ENCODE assay signal across 1 cellular context in genomic region chr10:517872-518475, GRCh38.
TF ChIP-seq lines count a peak whose summit lies in the region.

No MANE protein-coding gene starts in this region.

TF ChIP-seq in SK-N-SH, 30 proteins besides CTCF, POLR2A, EP300 and RAD21 (continued from another document):
- TF ChIP-seq PBX3 (IDR thresholded peaks at IDR 0.05) (no peak), TEAD4 (IDR thresholded peaks at IDR 0.05; ENCODE audit: borderline replicate concordance, insufficient read depth) (no peak), ZBTB33 (IDR thresholded peaks at IDR 0.05; ENCODE audit: borderline replicate concordance, low read depth) (no peak), USF2 (IDR thresholded peaks at IDR 0.05; ENCODE audit: borderline replicate concordance, low read depth, low read length) (no peak), FOXM1 (IDR thresholded peaks at IDR 0.05; ENCODE audit: low read depth) (no peak), MXI1 (IDR thresholded peaks at IDR 0.05; ENCODE audit: low read depth, low read length) (no peak), YY1 (IDR thresholded peaks at IDR 0.05; ENCODE audit: low read depth) (no peak), RFX5 (IDR thresholded peaks at IDR 0.05; ENCODE audit: low read length) (no peak), ELF1 (IDR thresholded peaks at IDR 0.05) (no peak), IRF3 (IDR thresholded peaks at IDR 0.05; ENCODE audit: low read depth, low read length) (no peak), SIN3A (IDR thresholded peaks at IDR 0.05; ENCODE audit: borderline replicate concordance, low read depth, low read length) (no peak)
